Comparison of ENCODE assay signal across 31 cellular contexts in the genomic region with DNA sequence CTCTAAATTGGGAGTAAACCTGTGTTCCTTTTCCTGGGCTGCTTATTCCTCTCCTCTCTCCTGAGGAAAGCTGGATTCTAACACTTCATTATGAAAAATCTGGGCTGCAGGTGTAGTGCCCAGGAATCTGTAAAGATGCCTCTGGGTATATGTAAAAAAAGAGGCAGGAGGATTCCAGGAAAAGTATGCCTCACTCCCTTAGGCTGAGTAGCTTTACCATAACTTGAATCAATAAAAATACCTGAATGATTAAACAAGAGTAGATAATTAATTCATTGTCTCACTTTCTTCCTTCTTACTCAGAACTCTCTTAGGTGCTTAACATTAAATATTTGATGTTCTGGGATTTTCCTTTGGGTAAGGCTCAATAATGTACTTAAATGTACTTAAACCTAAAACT.
"Had no signal": no experiment of that assay in that cellular context is flagged by ENCODE, and none has a peak within 500 bp of the region (broad histone marks: within the 10 kb centered on the region; RNA-seq: fewer than 3 reads in every experiment).

No MANE protein-coding gene starts in this region.

- FAIRE-seq: astrocyte, bronchial epithelial cell had no signal

- H3K36me3 ChIP-seq: brain microvascular endothelial cell, WERI-Rb-1 had no signal

- H3K27ac ChIP-seq: brain microvascular endothelial cell, coronary artery, dorsolateral prefrontal cortex, WERI-Rb-1 had no signal

- H3K9me3 Mint-ChIP-seq: activated B cell treated with CpG ODN at 0.5 μM for 24 hours; activated CD8-positive, alpha-beta T cell treated with anti-CD3 and anti-CD28 coated beads for 36 hours; activated T-cell treated with anti-CD3 and anti-CD28 coated beads, Interleukin-2, amount 50 U/mL, for 4 hours; activated T-helper 17 cell treated with anti-CD3 and anti-CD28 coated beads, Interleukin-2, amount 50 U/mL, for 72 hours; central memory CD8-positive, alpha-beta T cell; dendritic cell treated with granulocyte-macrophage colony-stimulating factor and Interleukin-4, amounts not matched to agents 40 ng/mL and 50 ng/mL, for 4 days; T-helper 1 cell treated with Interleukin-12 subunit alpha and Interleukin-12 subunit beta and Interleukin-4 antibody, amounts not matched to agents 30 μg/mL and 1 μg/mL, for 36 hours had no signal

- H3K27me3 Mint-ChIP-seq: activated B cell treated with CpG ODN at 0.5 μM for 24 hours; dendritic cell treated with granulocyte-macrophage colony-stimulating factor and Interleukin-4, amounts not matched to agents 40 ng/mL and 50 ng/mL, for 4 days had no signal

- ATAC-seq: activated CD4-positive, CD25-positive, alpha-beta regulatory T cell treated with anti-CD3 and anti-CD28 coated beads, Interleukin-2, amount 50 U/mL, for 24 hours; activated CD8-positive, alpha-beta T cell treated with anti-CD3 and anti-CD28 coated beads for 36 hours; activated T-cell treated with anti-CD3 and anti-CD28 coated beads, Interleukin-2, amount 50 U/mL, for 4 hours; activated T-helper 17 cell treated with anti-CD3 and anti-CD28 coated beads, Interleukin-2, amount 50 U/mL, for 72 hours; esophagus mucosa; T-cell had no signal

- H3K36me3 Mint-ChIP-seq: T-cell had no signal

- DNase-seq: activated B cell treated with CpG ODN at 0.5 μM for 24 hours; activated CD4-positive, alpha-beta T cell treated with anti-CD3 and anti-CD28 coated beads for 48 hours; activated CD4-positive, alpha-beta T cell treated with anti-CD3 and anti-CD28 coated beads, Interleukin-2, amount 50 U/mL, for 1 hour; activated CD4-positive, alpha-beta T cell treated with anti-CD3 and anti-CD28 coated beads, Interleukin-2, amount 50 U/mL, for 48 hours; activated CD8-positive, alpha-beta memory T cell treated with anti-CD3 and anti-CD28 coated beads for 24 hours; activated CD8-positive, alpha-beta T cell treated with anti-CD3 and anti-CD28 coated beads for 36 hours; activated effector memory CD4-positive, alpha-beta T cell treated with Interleukin-2 at 50 U/mL for 16 hours; activated gamma-delta T cell treated with Interleukin-2 at 50 U/mL for 16 hours; activated naive CD4-positive, alpha-beta T cell treated with anti-CD3 and anti-CD28 coated beads, Interleukin-2, amount 50 U/mL, for 16 hours; activated naive CD4-positive, alpha-beta T cell treated with Interleukin-2 at 50 U/mL for 16 hours; activated T-cell treated with anti-CD3 and anti-CD28 coated beads, Interleukin-2, amount 50 U/mL, for 4 hours; amniotic stem cell; anterior cingulate cortex; brain microvascular endothelial cell; dorsolateral prefrontal cortex; effector memory CD4-positive, alpha-beta T cell; endodermal cell; foreskin fibroblast; T-cell; T-helper 9 cell; WERI-Rb-1 had no signal

- H3K27ac Mint-ChIP-seq: activated B cell treated with CpG ODN at 0.5 μM for 24 hours; activated CD8-positive, alpha-beta T cell treated with anti-CD3 and anti-CD28 coated beads for 36 hours; activated naive CD8-positive, alpha-beta T cell; activated T-helper 17 cell treated with anti-CD3 and anti-CD28 coated beads, Interleukin-2, amount 50 U/mL, for 72 hours; dendritic cell treated with granulocyte-macrophage colony-stimulating factor and Interleukin-4, amounts not matched to agents 40 ng/mL and 50 ng/mL, for 4 days; endodermal cell; T-cell; T-helper 1 cell treated with Interleukin-12 subunit alpha and Interleukin-12 subunit beta and Interleukin-4 antibody, amounts not matched to agents 30 μg/mL and 1 μg/mL, for 36 hours had no signal

- H3K4me3 Mint-ChIP-seq: activated B cell treated with CpG ODN at 0.5 μM for 24 hours; activated CD8-positive, alpha-beta T cell treated with anti-CD3 and anti-CD28 coated beads for 36 hours; activated naive CD8-positive, alpha-beta T cell; activated T-cell treated with anti-CD3 and anti-CD28 coated beads, Interleukin-2, amount 50 U/mL, for 4 hours; activated T-helper 17 cell treated with anti-CD3 and anti-CD28 coated beads, Interleukin-2, amount 50 U/mL, for 72 hours; central memory CD8-positive, alpha-beta T cell; dendritic cell treated with granulocyte-macrophage colony-stimulating factor and Interleukin-4, amounts not matched to agents 40 ng/mL and 50 ng/mL, for 4 days; endodermal cell; T-cell; T-helper 1 cell treated with Interleukin-12 subunit alpha and Interleukin-12 subunit beta and Interleukin-4 antibody, amounts not matched to agents 30 μg/mL and 1 μg/mL, for 36 hours had no signal

- H3K4me3 ChIP-seq: coronary artery, dorsolateral prefrontal cortex had no signal

- H3K4me1 Mint-ChIP-seq: activated B cell treated with CpG ODN at 0.5 μM for 24 hours; activated T-helper 17 cell treated with anti-CD3 and anti-CD28 coated beads, Interleukin-2, amount 50 U/mL, for 72 hours; central memory CD8-positive, alpha-beta T cell; T-cell had no signal
